ENCODE assay signal across 1 cellular context in genomic region chr5:149452007-149452664, GRCh38.
TF ChIP-seq lines count a peak whose summit lies in the region.

No MANE protein-coding gene starts in this region.

TF ChIP-seq in K562, 482 proteins besides CTCF, POLR2A, EP300 and RAD21 (continued from another document and continues in another):
- TF ChIP-seq, protein P1, sequence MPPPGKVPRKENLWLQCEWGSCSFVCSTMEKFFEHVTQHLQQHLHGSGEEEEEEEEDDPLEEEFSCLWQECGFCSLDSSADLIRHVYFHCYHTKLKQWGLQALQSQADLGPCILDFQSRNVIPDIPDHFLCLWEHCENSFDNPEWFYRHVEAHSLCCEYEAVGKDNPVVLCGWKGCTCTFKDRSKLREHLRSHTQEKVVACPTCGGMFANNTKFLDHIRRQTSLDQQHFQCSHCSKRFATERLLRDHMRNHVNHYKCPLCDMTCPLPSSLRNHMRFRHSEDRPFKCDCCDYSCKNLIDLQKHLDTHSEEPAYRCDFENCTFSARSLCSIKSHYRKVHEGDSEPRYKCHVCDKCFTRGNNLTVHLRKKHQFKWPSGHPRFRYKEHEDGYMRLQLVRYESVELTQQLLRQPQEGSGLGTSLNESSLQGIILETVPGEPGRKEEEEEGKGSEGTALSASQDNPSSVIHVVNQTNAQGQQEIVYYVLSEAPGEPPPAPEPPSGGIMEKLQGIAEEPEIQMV (tag; conservative IDR thresholded peaks at IDR 0.05; ENCODE audit: low read depth) = no peak
- TF ChIP-seq MTA3 (IDR thresholded peaks at IDR 0.05; ENCODE audit: borderline replicate concordance) (peak; percentile 92), ZNF77 (CRISPR knock-in tag; IDR thresholded peaks at IDR 0.05) (no peak), STAT5B (CRISPR knock-in tag; IDR thresholded peaks at IDR 0.05) (no peak), TGIF2 (CRISPR knock-in tag; IDR thresholded peaks at IDR 0.05) (no peak), XRCC5 (IDR thresholded peaks at IDR 0.05; ENCODE audit: low read depth, low read length) (peak; percentile 59; the same call in 1 of the 2 replicates), THRA (IDR thresholded peaks at IDR 0.05) (no peak), ZBTB17 (CRISPR knock-in tag; IDR thresholded peaks at IDR 0.05) (peak; percentile 65; the same call in 1 of the 2 replicates), MTA1 (IDR thresholded peaks at IDR 0.05; ENCODE audit: borderline replicate concordance) (peak; percentile 80; the same call in 1 of the 2 replicates), ZNF23 (CRISPR knock-in tag; IDR thresholded peaks at IDR 0.05) (no peak), ELK1 (CRISPR knock-in tag; IDR thresholded peaks at IDR 0.05) (no peak), HDAC6 (IDR thresholded peaks at IDR 0.05; ENCODE audit: low read depth, low read length) (no peak), KLF1 (tag; IDR thresholded peaks at IDR 0.05) (peak; percentile 71; the same call in 1 of the 2 replicates), TAF15 (IDR thresholded peaks at IDR 0.05; ENCODE audit: low read depth, low read length) (no peak), ZNF316 (IDR thresholded peaks at IDR 0.05) (peak; percentile 99), MITF (IDR thresholded peaks at IDR 0.05) (no peak), ZNF197 (CRISPR knock-in tag; IDR thresholded peaks at IDR 0.05; ENCODE audit: low read depth) (no peak; the same call in 1 of the 2 replicates), ZNF583 (CRISPR knock-in tag; IDR thresholded peaks at IDR 0.05) (0 out of 2 replicates have a peak, but pooled peaks have one; percentile 20), ZNF174 (CRISPR knock-in tag; IDR thresholded peaks at IDR 0.05) (no peak), TAF7 (tag; IDR thresholded peaks at IDR 0.05) (no peak), SIN3B (IDR thresholded peaks at IDR 0.05; ENCODE audit: low read depth) (no peak), SAFB2 (IDR thresholded peaks at IDR 0.05; ENCODE audit: borderline replicate concordance, low read depth, low read length, severe bottlenecking) (no peak), FOXM1 (IDR thresholded peaks at IDR 0.05; ENCODE audit: low read depth) (0 out of 2 replicates have a peak, but pooled peaks have one; percentile 28), FOXM1 (CRISPR knock-in tag; IDR thresholded peaks at IDR 0.05; ENCODE audit: low read depth) (no peak), ILF3 (IDR thresholded peaks at IDR 0.05; ENCODE audit: borderline replicate concordance) (no peak), RBBP5 (IDR thresholded peaks at IDR 0.05; ENCODE audit: borderline replicate concordance, insufficient read depth, low read length, poor library complexity, severe bottlenecking) (peak; percentile 61), SRSF3 (IDR thresholded peaks at IDR 0.05; ENCODE audit: insufficient read depth, low read length) (no peak), ZNF695 (CRISPR knock-in tag; IDR thresholded peaks at IDR 0.05) (no peak), SAP30 (IDR thresholded peaks at IDR 0.05; ENCODE audit: borderline replicate concordance, insufficient read depth, low read depth, low read length, poor library complexity, severe bottlenecking) (no peak), ZKSCAN3 (CRISPR knock-in tag; IDR thresholded peaks at IDR 0.05) (no peak), ZNF395 (CRISPR knock-in tag; IDR thresholded peaks at IDR 0.05) (no peak), ETS1 (conservative IDR thresholded peaks at IDR 0.05; ENCODE audit: control insufficient read depth, low read depth, low read length) (peak; percentile 61; the same call in 1 of the 2 replicates), POLR2AphosphoS2 (IDR thresholded peaks at IDR 0.05; ENCODE audit: low read length) (no peak), GTF3C2 (IDR thresholded peaks at IDR 0.05; ENCODE audit: borderline replicate concordance, extremely low read depth, insufficient read length) (no peak), HCFC1 (IDR thresholded peaks at IDR 0.05; ENCODE audit: low read depth, low read length) (no peak), ZSCAN32 (CRISPR knock-in tag; IDR thresholded peaks at IDR 0.05) (no peak), MAFG (tag; conservative IDR thresholded peaks at IDR 0.05) (peak; percentile 93), ZNF224 (CRISPR knock-in tag; IDR thresholded peaks at IDR 0.05) (no peak), RUNX1 (IDR thresholded peaks at IDR 0.05; ENCODE audit: low read depth) (no peak), MCM7 (IDR thresholded peaks at IDR 0.05) (no peak), RBM34 (IDR thresholded peaks at IDR 0.05; ENCODE audit: borderline replicate concordance, insufficient read depth, low read length) (no peak), EGR1 (conservative IDR thresholded peaks at IDR 0.05) (no peak), KLF6 (CRISPR knock-in tag; IDR thresholded peaks at IDR 0.05; ENCODE audit: borderline replicate concordance) (no peak), CEBPZ (IDR thresholded peaks at IDR 0.05; ENCODE audit: borderline replicate concordance, low read depth, low read length) (no peak), ZNF282 (CRISPR knock-in tag; IDR thresholded peaks at IDR 0.05) (no peak), TAL1 (IDR thresholded peaks at IDR 0.05) (peak; percentile 46; the same call in 1 of the 2 replicates)
- TF ChIP-seq, protein P2, sequence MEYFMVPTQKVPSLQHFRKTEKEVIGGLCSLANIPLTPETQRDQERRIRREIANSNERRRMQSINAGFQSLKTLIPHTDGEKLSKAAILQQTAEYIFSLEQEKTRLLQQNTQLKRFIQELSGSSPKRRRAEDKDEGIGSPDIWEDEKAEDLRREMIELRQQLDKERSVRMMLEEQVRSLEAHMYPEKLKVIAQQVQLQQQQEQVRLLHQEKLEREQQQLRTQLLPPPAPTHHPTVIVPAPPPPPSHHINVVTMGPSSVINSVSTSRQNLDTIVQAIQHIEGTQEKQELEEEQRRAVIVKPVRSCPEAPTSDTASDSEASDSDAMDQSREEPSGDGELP (CRISPR knock-in tag; IDR thresholded peaks at IDR 0.05; ENCODE audit: borderline replicate concordance) = peak; percentile 53; the same call in 1 of the 2 replicates
- TF ChIP-seq, protein P3, sequence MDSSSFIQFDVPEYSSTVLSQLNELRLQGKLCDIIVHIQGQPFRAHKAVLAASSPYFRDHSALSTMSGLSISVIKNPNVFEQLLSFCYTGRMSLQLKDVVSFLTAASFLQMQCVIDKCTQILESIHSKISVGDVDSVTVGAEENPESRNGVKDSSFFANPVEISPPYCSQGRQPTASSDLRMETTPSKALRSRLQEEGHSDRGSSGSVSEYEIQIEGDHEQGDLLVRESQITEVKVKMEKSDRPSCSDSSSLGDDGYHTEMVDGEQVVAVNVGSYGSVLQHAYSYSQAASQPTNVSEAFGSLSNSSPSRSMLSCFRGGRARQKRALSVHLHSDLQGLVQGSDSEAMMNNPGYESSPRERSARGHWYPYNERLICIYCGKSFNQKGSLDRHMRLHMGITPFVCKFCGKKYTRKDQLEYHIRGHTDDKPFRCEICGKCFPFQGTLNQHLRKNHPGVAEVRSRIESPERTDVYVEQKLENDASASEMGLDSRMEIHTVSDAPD (CRISPR knock-in tag; IDR thresholded peaks at IDR 0.05) = no peak
- TF ChIP-seq, protein P4, sequence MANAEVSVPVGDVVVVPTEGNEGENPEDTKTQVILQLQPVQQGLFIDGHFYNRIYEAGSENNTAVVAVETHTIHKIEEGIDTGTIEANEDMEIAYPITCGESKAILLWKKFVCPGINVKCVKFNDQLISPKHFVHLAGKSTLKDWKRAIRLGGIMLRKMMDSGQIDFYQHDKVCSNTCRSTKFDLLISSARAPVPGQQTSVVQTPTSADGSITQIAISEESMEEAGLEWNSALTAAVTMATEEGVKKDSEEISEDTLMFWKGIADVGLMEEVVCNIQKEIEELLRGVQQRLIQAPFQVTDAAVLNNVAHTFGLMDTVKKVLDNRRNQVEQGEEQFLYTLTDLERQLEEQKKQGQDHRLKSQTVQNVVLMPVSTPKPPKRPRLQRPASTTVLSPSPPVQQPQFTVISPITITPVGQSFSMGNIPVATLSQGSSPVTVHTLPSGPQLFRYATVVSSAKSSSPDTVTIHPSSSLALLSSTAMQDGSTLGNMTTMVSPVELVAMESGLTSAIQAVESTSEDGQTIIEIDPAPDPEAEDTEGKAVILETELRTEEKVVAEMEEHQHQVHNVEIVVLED (CRISPR knock-in tag; IDR thresholded peaks at IDR 0.05) = no peak
